ENCODE assay signal across 8 cellular contexts in the genomic region with DNA sequence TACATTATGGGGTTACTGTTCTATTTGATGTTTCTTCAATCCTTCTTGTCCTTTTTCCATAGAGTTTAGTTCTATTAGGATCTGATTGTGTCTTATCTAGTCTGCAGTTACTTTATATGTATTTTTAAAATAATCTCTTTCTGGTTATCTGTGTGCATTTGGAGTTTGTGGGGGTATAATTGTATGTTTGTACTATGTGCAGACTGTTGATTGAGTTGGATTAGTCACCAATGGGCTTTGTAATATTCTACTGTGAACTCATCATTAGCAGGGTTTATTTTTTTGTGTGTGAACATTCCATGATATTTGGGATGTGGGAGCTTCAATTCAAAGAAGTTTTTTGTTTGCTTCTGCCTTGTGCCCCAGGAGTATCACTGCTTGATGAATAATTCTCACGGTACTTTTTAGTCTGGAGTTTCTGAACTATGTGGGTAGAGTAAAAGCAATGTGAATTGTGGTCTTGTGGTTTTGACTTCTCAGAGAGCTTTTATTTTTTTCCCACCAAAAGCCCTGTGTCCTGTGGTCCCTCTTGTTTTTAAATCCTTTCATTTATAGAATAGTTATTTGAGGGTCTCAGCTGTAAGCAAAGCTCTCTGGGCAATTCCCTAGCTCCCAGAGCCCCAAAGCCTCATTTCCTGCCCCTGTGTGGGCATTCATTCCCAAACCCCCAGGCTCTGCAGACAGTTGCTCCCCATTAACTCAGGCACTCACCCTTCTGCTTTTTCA.
A peak's percentile ranks its signal among the peaks of the same experiment; 100 is the strongest.
DNase-seq lines count a peak whose midpoint lies in the region; ATAC-seq and TF ChIP-seq lines count a peak whose summit lies in the region.

No MANE protein-coding gene starts in this region.

- H3K4me1 ChIP-seq in BE2C = no peaks in the 10 kb centered on the region

- no peak for TF ChIP-seq CTCF in BE2C (IDR thresholded peaks at IDR 0.05; ENCODE audit: low read depth, low read length)

- H3K27me3 ChIP-seq in BE2C = no peaks in the 10 kb centered on the region

- no peaks in the 10 kb centered on the region for H3K9me3 ChIP-seq in BE2C

- H3K36me3 ChIP-seq in BE2C = no peaks in the 10 kb centered on the region

- intact Hi-C loops in posterior vena cava (cut with DNase I) = no loop called here

- H3K4me3 ChIP-seq in Jurkat, Clone E6-1 (ENCODE audit: low read length) = no peak overlapping the region
- no peak overlapping the region for H3K4me3 ChIP-seq in BE2C (ENCODE audit: low read depth, low read length)

- DNase-seq in Jurkat, Clone E6-1 (ENCODE audit: low read depth, low spot score) = peak; percentile 58
- DNase-seq in kidney glomerular epithelial cell (lab: John Stamatoyannopoulos, UW) (peak; percentile 20), BE2C (no peak), cerebellar cortex (ENCODE audit: low spot score) (no peak), posterior vena cava (ENCODE audit: low spot score) (no peak), COR-L47 (lab: John Stamatoyannopoulos, UW) (no peak)

- ATAC-seq in GM18520 (IDR thresholded peaks at IDR 0.05; ENCODE audit: unreplicated experiment) (peak; percentile 91), GM21825 (IDR thresholded peaks at IDR 0.05; ENCODE audit: unreplicated experiment) (peak; percentile 82)

Comparison
In these comparisons a context has a peak if more than half of its experiments do, and no peak if none do; other contexts are left out.
1. DNase-seq: peak in Jurkat, Clone E6-1 (single experiment) and kidney glomerular epithelial cell (single experiment); none in BE2C (single experiment), cerebellar cortex (single experiment), posterior vena cava (single experiment) and COR-L47 (single experiment).